ENCODE assay signal across 10 cellular contexts in the genomic region with DNA sequence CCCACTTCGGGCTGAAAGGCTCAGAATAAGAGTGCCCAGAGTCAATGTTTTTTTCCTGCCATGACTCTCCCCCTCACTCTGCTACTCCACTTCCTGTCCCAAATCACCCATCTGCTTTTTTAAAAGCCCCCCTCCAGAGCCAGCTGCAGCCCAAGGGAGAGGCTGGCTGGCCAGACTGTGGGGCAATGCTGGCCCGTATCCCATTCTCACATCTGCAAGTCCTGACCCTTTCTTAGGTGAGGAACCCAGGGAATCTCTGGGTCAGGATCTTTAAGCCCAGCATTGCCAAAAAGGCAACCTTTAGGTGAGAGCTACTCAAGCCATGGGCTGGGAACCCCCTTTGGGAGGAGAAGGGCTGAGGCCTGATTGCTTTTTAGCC. TPM values are rescaled to one million over a fixed set of nuclear protein-coding genes. Genes with fewer than 3 reads are reported as not detected.
A peak's percentile ranks its signal among the peaks of the same experiment; 100 is the strongest.
DNase-seq lines count a peak whose midpoint lies in the region; ATAC-seq and TF ChIP-seq lines count a peak whose summit lies in the region.
"Had no signal": no experiment of that assay in that cellular context is flagged by ENCODE, and none has a peak within 500 bp of the region (broad histone marks: within the 10 kb centered on the region; RNA-seq: fewer than 3 reads in every experiment).

No MANE protein-coding gene starts in this region.

- H3K4ac ChIP-seq in trophoblast cell (ENCODE audit: low read depth, low read length) = no peak overlapping the region

- no peak overlapping the region for H3K18ac ChIP-seq in trophoblast cell (ENCODE audit: low read length)

- WGBS in esophagus muscularis mucosa = 50% methylated on average over 2 of the region's 2 CpGs
- WGBS in trophoblast cell (ENCODE audit: extremely low coverage, insufficient coverage, insufficient read length) = no CpG with 5 or more reads among the region's 2 CpGs
- WGBS in hepatocyte (ENCODE audit: low lambda C conversion rate, missing lambda C conversion rate) = 54% methylated on average over 2 of the region's 2 CpGs

- H3K4me2 ChIP-seq in trophoblast cell (ENCODE audit: low read length) = no peak overlapping the region
- H3K4me2 ChIP-seq in hepatocyte = no peak overlapping the region

- H3K9me3 ChIP-seq in Caco-2 (no peaks in the 10 kb centered on the region), Peyer's patch (no peaks in the 10 kb centered on the region), esophagus muscularis mucosa (no peaks in the 10 kb centered on the region), trophoblast cell (ENCODE audit: insufficient read depth, low read depth, low read length) (no peaks in the 10 kb centered on the region), hepatocyte (ENCODE audit: low read depth) (no peaks in the 10 kb centered on the region)

- peaks cover 10% of the 10 kb centered on the region for H3K4me1 Mint-ChIP-seq in Caco-2 (ENCODE audit: low read depth, unreplicated experiment)

- ATAC-seq in GM21529 (IDR thresholded peaks at IDR 0.05; ENCODE audit: unreplicated experiment) (no peak), left colon (no peak)

- no peaks in the 10 kb centered on the region for H3K36me3 ChIP-seq in Caco-2 (ENCODE audit: control insufficient read depth, insufficient read depth, low read length)
- no peaks in the 10 kb centered on the region for H3K36me3 ChIP-seq in Peyer's patch
- no peaks in the 10 kb centered on the region for H3K36me3 ChIP-seq in esophagus muscularis mucosa
- no peaks in the 10 kb centered on the region for H3K36me3 ChIP-seq in trophoblast cell (ENCODE audit: control insufficient read depth in 1 of 2, insufficient read depth in 2 of 2, low read length in 2 of 2)
- H3K36me3 ChIP-seq in hepatocyte (replicated peaks; ENCODE audit: insufficient read depth, low read depth) = no peaks in the 10 kb centered on the region

- TF ChIP-seq POLR2A in Peyer's patch (IDR thresholded peaks at IDR 0.05) (no peak), esophagus muscularis mucosa (IDR thresholded peaks at IDR 0.05; ENCODE audit: low read depth) (no peak)

- no peaks in the 10 kb centered on the region for H3K9me2 ChIP-seq in hepatocyte (replicated peaks; ENCODE audit: insufficient read depth)

- no peaks in the 10 kb centered on the region for H3K9me3 Mint-ChIP-seq in Caco-2 (ENCODE audit: unreplicated experiment)

- CTCF ChIA-PET in Caco-2 (lab: Charles Lee) = interaction anchor here (1.3 kb wide), 1 partner anchor 19 kb away, joined by 3 read pairs; no protein-coding TSS in a partner anchor

- no peak for TF ChIP-seq EP300 in esophagus muscularis mucosa (IDR thresholded peaks at IDR 0.05)

- no peaks in the 10 kb centered on the region for H3K36me3 Mint-ChIP-seq in Caco-2 (ENCODE audit: insufficient read depth, unreplicated experiment)

- no peak overlapping the region for H3K23ac ChIP-seq in trophoblast cell (ENCODE audit: low read length)

- TF ChIP-seq CTCF in Caco-2 (IDR thresholded peaks at IDR 0.05; ENCODE audit: insufficient read depth in 1 of 2, low read depth in 1 of 2, low read length in 1 of 2, severe bottlenecking in 1 of 2, unreplicated experiment in 1 of 2) (no peak), Peyer's patch (IDR thresholded peaks at IDR 0.05) (no peak), esophagus muscularis mucosa (IDR thresholded peaks at IDR 0.05) (no peak), hepatocyte (IDR thresholded peaks at IDR 0.05; ENCODE audit: poor library complexity) (no peak)

- peaks cover 5% of the 10 kb centered on the region; the same call in 1 of the 2 replicates for H3K4me1 ChIP-seq in Caco-2
- H3K4me1 ChIP-seq in Peyer's patch = peaks cover 0 to 23% (median 4%) of the 10 kb centered on the region in 4 donors
- peaks cover 57 to 84% (median 83%) of the 10 kb centered on the region in 4 donors for H3K4me1 ChIP-seq in esophagus muscularis mucosa
- H3K4me1 ChIP-seq in trophoblast cell (ENCODE audit: control insufficient read depth in 1 of 2, insufficient read depth in 2 of 2, low read length in 2 of 2) = peaks cover 19 to 25% of the 10 kb centered on the region in 2 experiments
- H3K4me1 ChIP-seq in hepatocyte (ENCODE audit: insufficient read depth) = peaks cover 13% of the 10 kb centered on the region

- POLR2A ChIA-PET in Caco-2 (lab: Charles Lee) = no interaction called here

- no TSS peak for BruUV-seq in Caco-2 (replicated peaks; lab: Mats Ljungman, UMichigan)

- no peak overlapping the region for H4K12ac ChIP-seq in trophoblast cell (ENCODE audit: low read depth, low read length)

- no peaks in the 10 kb centered on the region for H3K27me3 ChIP-seq in Caco-2 (replicated peaks; ENCODE audit: control insufficient read depth, insufficient read depth, low read length)
- no peaks in the 10 kb centered on the region for H3K27me3 ChIP-seq in Peyer's patch
- H3K27me3 ChIP-seq in esophagus muscularis mucosa = no peaks in the 10 kb centered on the region
- H3K27me3 ChIP-seq in trophoblast cell (ENCODE audit: insufficient read depth, low read length) = no peaks in the 10 kb centered on the region
- peaks cover 25% of the 10 kb centered on the region for H3K27me3 ChIP-seq in hepatocyte

- H2AFZ ChIP-seq in trophoblast cell (ENCODE audit: insufficient read depth, low read length, poor library complexity) = no peak overlapping the region
- no peak overlapping the region for H2AFZ ChIP-seq in hepatocyte

- H2AK5ac ChIP-seq in trophoblast cell (ENCODE audit: low read length) = no peak overlapping the region

- H3K14ac ChIP-seq in trophoblast cell (ENCODE audit: low read length) = no peak overlapping the region

- no peak overlapping the region for H4K8ac ChIP-seq in trophoblast cell (ENCODE audit: low read depth, low read length)

- no peaks in the 10 kb centered on the region for H4K20me1 ChIP-seq in hepatocyte (ENCODE audit: insufficient read depth, poor library complexity, severe bottlenecking)

- H3K9ac ChIP-seq in trophoblast cell (ENCODE audit: low read length) = no peak overlapping the region

- no peak overlapping the region for H2BK120ac ChIP-seq in trophoblast cell (ENCODE audit: insufficient read depth, low read length, poor library complexity)

- H4K91ac ChIP-seq in trophoblast cell (ENCODE audit: low read depth, low read length) = no peak overlapping the region

- DNase-seq in Caco-2 = no peak
- peak in 1 of 3 donors; percentile 54 for DNase-seq in Peyer's patch
- no peak for DNase-seq in esophagus muscularis mucosa (ENCODE audit: extremely low spot score)
- DNase-seq in trophoblast cell = peak; percentile 65 to 69
- no peak for DNase-seq in posterior cingulate gyrus
- no peak for DNase-seq in hepatocyte (ENCODE audit: low spot score)
- no peak for DNase-seq in left colon
- DNase-seq: activated naive CD4-positive, alpha-beta T cell treated with Interleukin-2 at 50 U/mL for 16 hours had no signal

- H3K4me3 ChIP-seq in Caco-2 (ENCODE audit: low read depth, low read length) (no peak overlapping the region), Peyer's patch (no peak overlapping the region), esophagus muscularis mucosa (peak overlapping the region; percentile 80 to 96 (median 91)), trophoblast cell (ENCODE audit: low read depth, low read length) (no peak overlapping the region), hepatocyte (no peak overlapping the region)

- H3K79me1 ChIP-seq in trophoblast cell (ENCODE audit: low read length) = peaks cover 18% of the 10 kb centered on the region

- no peak overlapping the region for H2BK12ac ChIP-seq in trophoblast cell (ENCODE audit: low read length)

- H3K27ac ChIP-seq in Peyer's patch (peak overlapping the region; percentile 80 to 95 (median 82)), esophagus muscularis mucosa (replicated peaks in 1 of 4) (peak overlapping the region; percentile 91 to 97 (median 94)), trophoblast cell (ENCODE audit: low read depth, low read length) (no peak overlapping the region), hepatocyte (no peak overlapping the region)

- H3K27ac Mint-ChIP-seq in Caco-2 (ENCODE audit: unreplicated experiment) = no peak overlapping the region

- intact Hi-C loops in Caco-2 (cut with micrococcal nuclease; ENCODE audit: unreplicated experiment) = no loop called here
- intact Hi-C loops in esophagus muscularis mucosa (cut with DNase I) = no loop called here
- intact Hi-C loops in posterior cingulate gyrus (cut with DNase I) = no loop called here
- intact Hi-C loops in left colon (cut with DNase I, micrococcal nuclease) = no loop called here

- H3K4me3 Mint-ChIP-seq in Caco-2 (ENCODE audit: unreplicated experiment) = peak overlapping the region; percentile 96

- peaks cover 10% of the 10 kb centered on the region for H3K79me2 ChIP-seq in trophoblast cell (ENCODE audit: control insufficient read depth, insufficient read depth, low read length, poor library complexity)
- peaks cover 23% of the 10 kb centered on the region for H3K79me2 ChIP-seq in hepatocyte

- H2BK5ac ChIP-seq in trophoblast cell (ENCODE audit: low read depth, low read length, poor library complexity) = no peak overlapping the region

- peaks cover 3% of the 10 kb centered on the region for H3K27me3 Mint-ChIP-seq in Caco-2 (ENCODE audit: insufficient read depth, unreplicated experiment)

RNA-seq across cellular contexts. Expression of gene ITGA5, which starts 1.7 kb away (rescaled TPM):
- total RNA-seq in Caco-2 (2022) = 17.3 and 22.3 TPM in 2 replicates
- 10 to 100 TPM; 21.0 to 78.4 (median 44.5) TPM for total RNA-seq in Peyer's patch
- 100 to 1,000 TPM; 264 to 785 (median 602) TPM for total RNA-seq in esophagus muscularis mucosa
- 81.6 and 90.0 TPM in 2 replicates for polyA plus RNA-seq in trophoblast cell (2013)
- total RNA-seq in hepatocyte = 31.3 and 45.7 TPM in 2 replicates
- 53.6 and 57.2 TPM in 2 replicates for polyA plus RNA-seq in hepatocyte
- 10 to 100 TPM; 20.8 to 49.1 TPM for total RNA-seq in left colon

RNA-seq across cellular contexts. Expression of gene ZNF385A, which starts 36.2 kb away (rescaled TPM):
- total RNA-seq in Caco-2 (2022) (8.4 and 9.4 TPM in 2 replicates), Peyer's patch (10 to 100 TPM in 2 of 4 donors, 1 to 10 TPM in 2; 7.3 to 28.1 (median 9.7) TPM), esophagus muscularis mucosa (10 to 100 TPM; 15.7 to 32.6 (median 19.4) TPM), hepatocyte (2.2 and 5.6 TPM in 2 replicates), left colon (1 to 10 TPM; 4.0 to 8.3 TPM)
- polyA plus RNA-seq in trophoblast cell (2013) = 74.0 and 75.2 TPM in 2 replicates
- 4.2 and 4.6 TPM in 2 replicates for polyA plus RNA-seq in hepatocyte

RNA-seq across cellular contexts. Expression of gene GTSF1, which starts 52.6 kb away (rescaled TPM):
- not detected in 2 replicates for total RNA-seq in Caco-2 (2022)
- total RNA-seq in Peyer's patch = 1 to 10 TPM in 1 of 4 donors, not detected in 3; 1.8 TPM
- total RNA-seq in esophagus muscularis mucosa = not detected
- polyA plus RNA-seq in trophoblast cell (2013) = not detected in 2 replicates
- total RNA-seq in hepatocyte = not detected in 2 replicates
- polyA plus RNA-seq in hepatocyte = not detected in 2 replicates
- under 1 TPM in 1 of 2 donors, not detected in 1; 0.67 TPM for total RNA-seq in left colon

RNA-seq across cellular contexts. Expression of gene GPR84, which starts 56.5 kb away (rescaled TPM):
- not detected in 2 replicates for total RNA-seq in Caco-2 (2022)
- not detected for total RNA-seq in Peyer's patch
- under 1 TPM in 1 of 4 donors, not detected in 3; 0.66 TPM for total RNA-seq in esophagus muscularis mucosa
- 0.04 and 0.06 TPM in 2 replicates for polyA plus RNA-seq in trophoblast cell (2013)
- 0.07 TPM in 1 of 2 replicates, not detected in the other for total RNA-seq in hepatocyte
- not detected in 2 replicates for polyA plus RNA-seq in hepatocyte
- under 1 TPM in 1 of 2 donors, not detected in 1; 0.50 TPM for total RNA-seq in left colon
- total RNA-seq: HT1080 had no signal

Comparison
In these comparisons a context has a peak if more than half of its experiments do, and no peak if none do; other contexts are left out.
1. DNase-seq: peak in trophoblast cell (2 of 2); none in Caco-2 (0 of 2), esophagus muscularis mucosa (single experiment), posterior cingulate gyrus (0 of 10), hepatocyte (single experiment) and left colon (0 of 2).
2. H3K4me3 ChIP-seq: peak in esophagus muscularis mucosa (4 of 4); none in Caco-2 (single experiment), Peyer's patch (0 of 4), trophoblast cell (single experiment) and hepatocyte (single experiment).
3. H3K27ac ChIP-seq: peak in Peyer's patch (4 of 4) and esophagus muscularis mucosa (4 of 4); none in trophoblast cell (single experiment) and hepatocyte (single experiment).